1 cellular context compared by ENCODE assay signal in genomic region chr16:46883353-46883689, GRCh38.
A peak's percentile ranks its signal among the peaks of the same experiment; 100 is the strongest.
TF ChIP-seq lines count a peak whose summit lies in the region.

No MANE protein-coding gene starts in this region.

TF ChIP-seq in HepG2, 621 proteins besides CTCF, POLR2A, EP300 and RAD21 (continues in another document):
- TF ChIP-seq ZNF547 (CRISPR knock-in tag; IDR thresholded peaks at IDR 0.05): 0 out of 2 replicates have a peak, but pooled peaks have one; percentile 5
- 0 out of 2 replicates have a peak, but pooled peaks have one; percentile 23 for TF ChIP-seq SMC3 (IDR thresholded peaks at IDR 0.05; ENCODE audit: low read length)
- TF ChIP-seq ZNF713 (CRISPR knock-in tag; IDR thresholded peaks at IDR 0.05): no peak
- TF ChIP-seq FOXA1 (IDR thresholded peaks at IDR 0.05): no peak
- peak; percentile 83 for TF ChIP-seq FOXA1 (CRISPR knock-in tag; IDR thresholded peaks at IDR 0.05)
- peak; percentile 56; the same call in 1 of the 2 replicates for TF ChIP-seq SP5 (CRISPR knock-in tag; IDR thresholded peaks at IDR 0.05; ENCODE audit: borderline replicate concordance, low read depth)
- TF ChIP-seq SETDB1 (CRISPR knock-in tag; IDR thresholded peaks at IDR 0.05; ENCODE audit: borderline replicate concordance): 0 out of 2 replicates have a peak, but pooled peaks have one; percentile 67
- TF ChIP-seq CREM (IDR thresholded peaks at IDR 0.05): peak; percentile 56; the same call in 1 of the 2 replicates
- TF ChIP-seq CREM (CRISPR knock-in tag; IDR thresholded peaks at IDR 0.05): no peak
- TF ChIP-seq TOPORS (CRISPR knock-in tag; IDR thresholded peaks at IDR 0.05): peak; percentile 69; the same call in 1 of the 2 replicates
- TF ChIP-seq ZNF670 (CRISPR knock-in tag; IDR thresholded peaks at IDR 0.05; ENCODE audit: borderline replicate concordance): no peak
- peak; percentile 29; the same call in 1 of the 2 replicates for TF ChIP-seq ZSCAN20 (CRISPR knock-in tag; IDR thresholded peaks at IDR 0.05; ENCODE audit: borderline replicate concordance)
- TF ChIP-seq TFE3 (CRISPR knock-in tag; IDR thresholded peaks at IDR 0.05): 0 out of 2 replicates have a peak, but pooled peaks have one; percentile 46
- no peak for TF ChIP-seq ZNF724P (CRISPR knock-in tag; IDR thresholded peaks at IDR 0.05; ENCODE audit: borderline replicate concordance)
- no peak for TF ChIP-seq PBX3 (CRISPR knock-in tag; IDR thresholded peaks at IDR 0.05; ENCODE audit: borderline replicate concordance)
- TF ChIP-seq MAF1 (CRISPR knock-in tag; IDR thresholded peaks at IDR 0.05; ENCODE audit: borderline replicate concordance): 0 out of 2 replicates have a peak, but pooled peaks have one; percentile 17
- no peak for TF ChIP-seq USF2 (IDR thresholded peaks at IDR 0.05; ENCODE audit: low read depth, low read length)
- no peak for TF ChIP-seq USF2 (CRISPR knock-in tag; IDR thresholded peaks at IDR 0.05; ENCODE audit: borderline replicate concordance)
- TF ChIP-seq ZNF232 (CRISPR knock-in tag; IDR thresholded peaks at IDR 0.05; ENCODE audit: borderline replicate concordance): 0 out of 2 replicates have a peak, but pooled peaks have one; percentile 6
- no peak; the same call in 1 of the 2 replicates for TF ChIP-seq NR2F6 (IDR thresholded peaks at IDR 0.05)
- TF ChIP-seq NR2F6 (CRISPR knock-in tag; IDR thresholded peaks at IDR 0.05): peak; percentile 30; the same call in 1 of the 2 replicates
- peak; percentile 81; the same call in 1 of the 2 replicates for TF ChIP-seq AKNA (CRISPR knock-in tag; IDR thresholded peaks at IDR 0.05; ENCODE audit: borderline replicate concordance)
- peak; percentile 12; the same call in 1 of the 2 replicates for TF ChIP-seq ZNF790 (CRISPR knock-in tag; IDR thresholded peaks at IDR 0.05; ENCODE audit: borderline replicate concordance)
- TF ChIP-seq PRDM15 (CRISPR knock-in tag; IDR thresholded peaks at IDR 0.05): peak; percentile 41; the same call in 1 of the 2 replicates
- TF ChIP-seq ZNF34 (CRISPR knock-in tag; IDR thresholded peaks at IDR 0.05; ENCODE audit: borderline replicate concordance): no peak
- peak; percentile 54; the same call in 1 of the 2 replicates for TF ChIP-seq ZNF263 (CRISPR knock-in tag; IDR thresholded peaks at IDR 0.05)
- TF ChIP-seq ZHX2 (IDR thresholded peaks at IDR 0.05; ENCODE audit: low read depth): no peak
- no peak for TF ChIP-seq ZHX2 (CRISPR knock-in tag; IDR thresholded peaks at IDR 0.05; ENCODE audit: borderline replicate concordance)
- TF ChIP-seq IRX3 (CRISPR knock-in tag; IDR thresholded peaks at IDR 0.05; ENCODE audit: borderline replicate concordance, low read depth): 0 out of 2 replicates have a peak, but pooled peaks have one; percentile 11
- TF ChIP-seq ZNF513 (CRISPR knock-in tag; conservative IDR thresholded peaks at IDR 0.05): 0 out of 2 replicates have a peak, but pooled peaks have one; percentile 14
- no peak for TF ChIP-seq ZNF414 (CRISPR knock-in tag; IDR thresholded peaks at IDR 0.05)
